24 cellular contexts compared by ENCODE assay signal in the genomic region with DNA sequence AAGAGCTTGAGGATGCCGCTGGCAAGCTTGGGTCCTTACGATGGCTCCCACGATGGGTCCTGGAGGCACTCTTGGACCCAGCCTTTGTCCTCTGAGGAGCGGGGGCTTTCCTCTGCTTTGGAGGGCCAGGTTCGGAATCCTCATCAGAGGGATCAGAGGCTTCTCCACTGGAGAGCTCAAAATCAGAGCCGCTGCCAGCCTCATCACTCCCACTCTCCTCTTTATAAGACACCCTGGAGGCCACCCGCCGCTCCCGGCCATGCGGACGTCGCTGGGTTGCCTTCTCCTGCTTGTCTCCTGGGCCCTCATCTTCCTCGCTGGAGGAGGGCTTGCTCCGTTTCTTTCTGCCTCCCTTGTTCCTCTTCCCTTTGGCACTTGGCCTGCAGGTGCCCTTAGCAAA.
"Had no signal": no experiment of that assay in that cellular context is flagged by ENCODE, and none has a peak within 500 bp of the region (broad histone marks: within the 10 kb centered on the region; RNA-seq: fewer than 3 reads in every experiment).

No MANE protein-coding gene starts in this region.

- H3K4me3 ChIP-seq: heart left ventricle, neural progenitor cell, right atrium auricular region, testis, transverse colon, uterus had no signal

- H3K4me3 Mint-ChIP-seq: activated CD4-positive, alpha-beta T cell treated with anti-CD3 and anti-CD28 coated beads, Interleukin-2, amount 10 ng/mL, durations not matched to agents 7 days and 5 days; immature natural killer cell; natural killer cell; neural progenitor cell; WTC11 had no signal

- H3K4me1 ChIP-seq: heart left ventricle, neural progenitor cell, right atrium auricular region, testis, transverse colon, uterus had no signal

- H3K36me3 ChIP-seq: uterus had no signal

- H3K9me3 ChIP-seq: testis had no signal

- H3K4me1 Mint-ChIP-seq: immature natural killer cell, neural progenitor cell, WTC11 had no signal

- H3K27me3 Mint-ChIP-seq: activated CD4-positive, alpha-beta T cell treated with anti-CD3 and anti-CD28 coated beads, Interleukin-2, amount 10 ng/mL, durations not matched to agents 7 days and 5 days had no signal

- H3K27ac ChIP-seq: foreskin keratinocyte, heart left ventricle, neural progenitor cell, right atrium auricular region, testis, transverse colon, uterus had no signal

- DNase-seq: activated CD4-positive, alpha-beta T cell treated with anti-CD3 and anti-CD28 coated beads for 1 hour; activated CD4-positive, alpha-beta T cell treated with anti-CD3 and anti-CD28 coated beads, Interleukin-2, amount 10 ng/mL, durations not matched to agents 7 days and 5 days; activated CD8-positive, alpha-beta memory T cell treated with anti-CD3 and anti-CD28 coated beads for 24 hours; activated gamma-delta T cell treated with Interleukin-2 at 50 U/mL for 16 hours; cortex of kidney; foreskin keratinocyte; heart left ventricle; hypothalamus; immature natural killer cell; kidney; left colon; natural killer cell; occipital lobe; stimulated activated CD4-positive, alpha-beta T cell treated with anti-CD3 and anti-CD28 coated beads, Interleukin-15, amount 100 ng/mL, for 24 hours; stimulated activated CD4-positive, alpha-beta T cell treated with anti-CD3 and anti-CD28 coated beads, Interleukin-2, amount 100 ng/mL, for 24 hours; stimulated activated naive CD4-positive, alpha-beta T cell treated with Interleukin-2 at 50 U/mL for 16 hours; T-helper 2 cell; testis; transverse colon; uterus had no signal

- H3K27ac Mint-ChIP-seq: activated CD4-positive, alpha-beta T cell treated with anti-CD3 and anti-CD28 coated beads, Interleukin-2, amount 10 ng/mL, durations not matched to agents 7 days and 5 days; immature natural killer cell; neural progenitor cell had no signal

- H3K27me3 ChIP-seq: foreskin keratinocyte, heart left ventricle, neural progenitor cell, right atrium auricular region, testis, transverse colon, uterus had no signal

- ATAC-seq: activated naive CD4-positive, alpha-beta T cell treated with anti-CD3 and anti-CD28 coated beads, Interleukin-2, amount 50 U/mL, for 72 hours; foreskin keratinocyte; left colon; natural killer cell; WTC11 had no signal
